In the genomic region with DNA sequence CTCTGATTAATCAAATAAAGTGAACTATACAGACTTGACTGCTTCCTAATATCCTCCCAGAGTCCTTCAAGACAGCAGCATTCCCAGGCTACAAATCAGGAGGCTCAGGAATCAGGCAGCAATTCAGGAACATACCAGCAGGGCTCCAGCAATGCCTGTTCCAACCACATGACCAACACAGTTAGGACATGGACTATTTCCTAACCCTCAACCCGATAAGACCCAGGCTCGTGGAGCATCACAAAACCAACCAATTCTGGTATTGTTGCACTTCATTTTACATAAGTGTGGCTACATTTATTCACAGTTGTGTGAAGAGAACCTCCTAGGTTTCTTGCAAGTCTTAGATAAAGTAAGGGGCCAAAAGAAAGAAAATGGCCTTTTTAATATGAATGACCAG, we compare ENCODE assay signal across 17 cellular contexts.
DNase-seq lines count a peak whose midpoint lies in the region; ATAC-seq, FAIRE-seq and TF ChIP-seq lines count a peak whose summit lies in the region.
"Had no signal": no experiment of that assay in that cellular context is flagged by ENCODE, and none has a peak within 500 bp of the region (broad histone marks: within the 10 kb centered on the region; RNA-seq: fewer than 3 reads in every experiment).

No MANE protein-coding gene starts in this region.

- no peaks in the 10 kb centered on the region for H3K36me3 ChIP-seq in HepG2 (replicated peaks in 1 of 2; ENCODE audit: control insufficient read depth in 1 of 2, insufficient read depth in 2 of 2, low read length in 2 of 2)
- H3K36me3 ChIP-seq in right lobe of liver = no peaks in the 10 kb centered on the region
- H3K36me3 ChIP-seq in naive thymus-derived CD4-positive, alpha-beta T cell (ENCODE audit: control insufficient read depth in 2 of 3, insufficient read depth in 3 of 3, low read length in 3 of 3) = no peaks in the 10 kb centered on the region
- H3K36me3 ChIP-seq: heart right ventricle, vagina had no signal

- no peaks in the 10 kb centered on the region for H4K20me1 ChIP-seq in HepG2 (ENCODE audit: insufficient read depth, low read length)

- TF ChIP-seq EP300 in HepG2 (IDR thresholded peaks at IDR 0.05; ENCODE audit: low read depth in 2 of 2, low read length in 2 of 2) (no peak), HepG2 (CRISPR knock-in tag; IDR thresholded peaks at IDR 0.05; ENCODE audit: borderline replicate concordance) (no peak)

- BruUV-seq in HepG2 (replicated peaks; lab: Mats Ljungman, UMichigan) = no TSS peak

- H3K27me3 Mint-ChIP-seq in naive thymus-derived CD4-positive, alpha-beta T cell = no peaks in the 10 kb centered on the region

- no peak for TF ChIP-seq CTCF in HepG2 (CRISPR knock-in tag; IDR thresholded peaks at IDR 0.05)
- no peak for TF ChIP-seq CTCF in right lobe of liver (IDR thresholded peaks at IDR 0.05)
- TF ChIP-seq CTCF in foreskin keratinocyte (conservative IDR thresholded peaks at IDR 0.05) = peak; percentile 30

- no peak for TF ChIP-seq RAD21 in HepG2 (CRISPR knock-in tag; IDR thresholded peaks at IDR 0.05)

- WGBS in HepG2 (ENCODE audit: low lambda C conversion rate) = 0% methylated on average over 2 of the region's 2 CpGs
- 55% methylated on average over 2 of the region's 2 CpGs for WGBS in right lobe of liver (ENCODE audit: insufficient coverage, low coverage, low lambda C conversion rate, missing lambda C conversion rate)

- H3K9me3 ChIP-seq in HepG2 (ENCODE audit: low read length) = peaks cover 54% of the 10 kb centered on the region
- no peaks in the 10 kb centered on the region for H3K9me3 ChIP-seq in right lobe of liver
- no peaks in the 10 kb centered on the region for H3K9me3 ChIP-seq in naive thymus-derived CD4-positive, alpha-beta T cell (ENCODE audit: control insufficient read depth in 2 of 3, low read length in 3 of 3)
- H3K9me3 ChIP-seq: heart right ventricle, vagina had no signal

- no peak overlapping the region for H2AFZ ChIP-seq in HepG2 (ENCODE audit: low read length)

- H3K4me2 ChIP-seq in HepG2 (ENCODE audit: low read depth, low read length) = no peak overlapping the region

- no peak for TF ChIP-seq POLR2A in HepG2 (IDR thresholded peaks at IDR 0.05; ENCODE audit: insufficient read depth in 1 of 2, low read depth in 2 of 2, low read length in 2 of 2)
- TF ChIP-seq POLR2A in right lobe of liver (IDR thresholded peaks at IDR 0.05) = no peak

- ATAC-seq in HepG2 (peak; percentile 80), right lobe of liver (no peak), SK-N-SH treated with all-trans-retinoic acid at 6 μM for 48 hours (peak; percentile 59), foreskin keratinocyte (peak; percentile 80)
- no peak for ATAC-seq in naive thymus-derived CD4-positive, alpha-beta T cell
- ATAC-seq: heart right ventricle; stimulated activated effector memory CD8-positive, alpha-beta T cell treated with anti-CD3 and anti-CD28 coated beads, Interleukin-12 subunit alpha, Interleukin-12 subunit beta, amount 100 ng/mL, for 72 hours had no signal

- H3K4me3 Mint-ChIP-seq in naive thymus-derived CD4-positive, alpha-beta T cell = no peak overlapping the region
- H3K4me3 Mint-ChIP-seq: stimulated activated effector memory CD8-positive, alpha-beta T cell treated with anti-CD3 and anti-CD28 coated beads, Interleukin-12 subunit alpha, Interleukin-12 subunit beta, amount 100 ng/mL, for 72 hours had no signal

- H3K9me3 Mint-ChIP-seq in naive thymus-derived CD4-positive, alpha-beta T cell = peaks cover 0 to 7% (median 0%) of the 10 kb centered on the region in 11 donors

- H3K36me3 Mint-ChIP-seq in naive thymus-derived CD4-positive, alpha-beta T cell = no peaks in the 10 kb centered on the region
- H3K36me3 Mint-ChIP-seq: stimulated activated effector memory CD8-positive, alpha-beta T cell treated with anti-CD3 and anti-CD28 coated beads, Interleukin-12 subunit alpha, Interleukin-12 subunit beta, amount 100 ng/mL, for 72 hours had no signal

- H3K4me1 Mint-ChIP-seq in naive thymus-derived CD4-positive, alpha-beta T cell = no peaks in the 10 kb centered on the region
- H3K4me1 Mint-ChIP-seq: stimulated activated effector memory CD8-positive, alpha-beta T cell treated with anti-CD3 and anti-CD28 coated beads, Interleukin-12 subunit alpha, Interleukin-12 subunit beta, amount 100 ng/mL, for 72 hours had no signal

- FAIRE-seq in HepG2 (lab: Jason Lieb, UNC) (no peak), urothelium cell line (lab: Jason Lieb, UNC) (no peak)

- DNase-seq in HepG2 (ENCODE audit: low spot score) (peak; percentile 1), right lobe of liver (no peak), foreskin keratinocyte (no peak), urothelium cell line (ENCODE audit: low spot score) (peak; percentile 8), cortex of kidney (lab: John Stamatoyannopoulos, UW) (no peak)
- DNase-seq in central memory CD4-positive, alpha-beta T cell = no peak
- DNase-seq in naive thymus-derived CD4-positive, alpha-beta T cell = no peak
- DNase-seq: amniotic stem cell; DND-41; effector CD8-positive, alpha-beta T cell; heart right ventricle; NCI-H1694; stimulated activated CD4-positive, alpha-beta T cell treated with anti-CD3 and anti-CD28 coated beads, Interleukin-2, amount 100 ng/mL, for 48 hours had no signal

- CTCF ChIA-PET in HepG2 (lab: Yijun Ruan, JAX; ENCODE audit: low intra/inter-chr PET ratio, low total read pairs) = no interaction called here
- CTCF ChIA-PET in naive thymus-derived CD4-positive, alpha-beta T cell (lab: Charles Lee) = no interaction called here

- H3K9ac ChIP-seq in HepG2 (ENCODE audit: insufficient read depth, low read depth, low read length) = no peak overlapping the region

- H3K27me3 ChIP-seq in HepG2 (ENCODE audit: control insufficient read depth in 1 of 2, insufficient read depth in 2 of 2, low read length in 2 of 2) (no peaks in the 10 kb centered on the region), right lobe of liver (no peaks in the 10 kb centered on the region), foreskin keratinocyte (no peaks in the 10 kb centered on the region)
- H3K27me3 ChIP-seq in naive thymus-derived CD4-positive, alpha-beta T cell (ENCODE audit: control insufficient read depth in 2 of 2, insufficient read depth in 2 of 2, low read length in 2 of 2) = no peaks in the 10 kb centered on the region
- H3K27me3 ChIP-seq: heart right ventricle, vagina had no signal

- POLR2A ChIA-PET in HepG2 (lab: Yijun Ruan, JAX) = no interaction called here
- POLR2A ChIA-PET in naive thymus-derived CD4-positive, alpha-beta T cell (lab: Charles Lee) = no interaction called here

- no peaks in the 10 kb centered on the region for H3K4me1 ChIP-seq in HepG2 (ENCODE audit: insufficient read depth, low read length)
- no peaks in the 10 kb centered on the region for H3K4me1 ChIP-seq in right lobe of liver
- H3K4me1 ChIP-seq in foreskin keratinocyte = no peaks in the 10 kb centered on the region
- H3K4me1 ChIP-seq in naive thymus-derived CD4-positive, alpha-beta T cell (ENCODE audit: control insufficient read depth in 2 of 2, insufficient read depth in 2 of 2, low read length in 2 of 2) = no peaks in the 10 kb centered on the region
- H3K4me1 ChIP-seq: heart right ventricle, vagina had no signal

- H3K27ac Mint-ChIP-seq in naive thymus-derived CD4-positive, alpha-beta T cell = no peak overlapping the region
- H3K27ac Mint-ChIP-seq: stimulated activated effector memory CD8-positive, alpha-beta T cell treated with anti-CD3 and anti-CD28 coated beads, Interleukin-12 subunit alpha, Interleukin-12 subunit beta, amount 100 ng/mL, for 72 hours had no signal

- H3K4me3 ChIP-seq in HepG2 (replicated peaks in 1 of 3; ENCODE audit: insufficient read depth in 1 of 3, low read depth in 2 of 3, low read length in 3 of 3) (no peak overlapping the region), right lobe of liver (no peak overlapping the region)
- H3K4me3 ChIP-seq in naive thymus-derived CD4-positive, alpha-beta T cell (ENCODE audit: low read length) = no peak overlapping the region
- H3K4me3 ChIP-seq: heart right ventricle, vagina had no signal

- intact Hi-C loops in HepG2 (cut with micrococcal nuclease; ENCODE audit: unreplicated experiment) (no loop called here), right lobe of liver (cut with DNase I) (no loop called here)
- intact Hi-C loops in naive thymus-derived CD4-positive, alpha-beta T cell (cut with micrococcal nuclease) = no loop called here

- H3K27ac ChIP-seq in HepG2 (ENCODE audit: extremely low read length, insufficient read depth, low read length) (no peak overlapping the region), right lobe of liver (no peak overlapping the region), foreskin keratinocyte (no peak overlapping the region)
- H3K27ac ChIP-seq in naive thymus-derived CD4-positive, alpha-beta T cell (ENCODE audit: low read depth, low read length) = no peak overlapping the region
- H3K27ac ChIP-seq: heart right ventricle, vagina, VCaP had no signal

- in situ Hi-C loops in HepG2 (cut with HindIII; ENCODE audit: extremely low pct_ligation_motif_present, low pct_unique_long_range_greater_than_20kb) = no loop called here

- no peaks in the 10 kb centered on the region for H3K79me2 ChIP-seq in HepG2 (ENCODE audit: insufficient read depth, low read length)

TF ChIP-seq in HepG2, 621 proteins besides CTCF, POLR2A, EP300 and RAD21 (continues in another document):
- TF ChIP-seq CENPX (CRISPR knock-in tag; IDR thresholded peaks at IDR 0.05) = no peak

TF ChIP-seq in SK-N-SH treated with all-trans-retinoic acid at 6 μM for 48 hours, 23 proteins besides CTCF, POLR2A, EP300 and RAD21 (continues in another document):
- TF ChIP-seq TOX (CRISPR knock-in tag; IDR thresholded peaks at IDR 0.05; ENCODE audit: borderline replicate concordance) (no peak), ZNF565 (CRISPR knock-in tag; conservative IDR thresholded peaks at IDR 0.05; ENCODE audit: low read depth) (no peak), PPARA (CRISPR knock-in tag; IDR thresholded peaks at IDR 0.05; ENCODE audit: borderline replicate concordance) (no peak)

Comparison
In these comparisons a context has a peak if more than half of its experiments do, and no peak if none do; other contexts are left out.
1. ATAC-seq: peak in HepG2 (single experiment), SK-N-SH treated with all-trans-retinoic acid at 6 μM for 48 hours (single experiment) and foreskin keratinocyte (single experiment); none in right lobe of liver (0 of 4) and naive thymus-derived CD4-positive, alpha-beta T cell (single experiment).
2. DNase-seq: peak in HepG2 (single experiment) and urothelium cell line (single experiment); none in right lobe of liver (0 of 3), foreskin keratinocyte (0 of 2), central memory CD4-positive, alpha-beta T cell (single experiment), cortex of kidney (single experiment) and naive thymus-derived CD4-positive, alpha-beta T cell (0 of 9).